9 cellular contexts compared by ENCODE assay signal in genomic region chr22:41366323-41367014, GRCh38. TPM values are rescaled to one million over a fixed set of nuclear protein-coding genes. Genes with fewer than 3 reads are reported as not detected.
DNase-seq lines count a peak whose midpoint lies in the region; ATAC-seq, FAIRE-seq and TF ChIP-seq lines count a peak whose summit lies in the region.
"Had no signal": no experiment of that assay in that cellular context is flagged by ENCODE, and none has a peak within 500 bp of the region (broad histone marks: within the 10 kb centered on the region; RNA-seq: fewer than 3 reads in every experiment).

No MANE protein-coding gene starts in this region.

- H3K56ac ChIP-seq in H1 (replicated peaks; ENCODE audit: insufficient read length, low read depth, low read length), result no peak overlapping the region

- H3K79me2 ChIP-seq in OCI-LY1 (ENCODE audit: insufficient read depth, low read length) (no peaks in the 10 kb centered on the region), H1 (ENCODE audit: control insufficient read depth in 1 of 2, insufficient read depth in 2 of 2, low read length in 2 of 2) (no peaks in the 10 kb centered on the region)

- H2BK120ac ChIP-seq in H1 (replicated peaks; ENCODE audit: low read depth, low read length), result no peak overlapping the region

- WGBS in H1 (ENCODE audit: extremely low coverage in 1 of 2, insufficient coverage in 1 of 2, insufficient read length in 1 of 2, insufficient replicate concordance in 2 of 2, low coverage in 1 of 2, low lambda C conversion rate in 2 of 2, missing lambda C conversion rate in 1 of 2), 2 experiments, result 93% methylated on average over 17 of the region's 17 CpGs; no CpG with 5 or more reads in 1 of the 2 experiments

- POLR2A ChIA-PET in H1 (lab: Charles Lee; ENCODE audit: partially characterized antibody), result interaction anchor here (0.9 to 11.5 kb wide), 5 partner anchors 13 to 161 kb away, joined by 3 to 129 read pairs (median 3); partner anchors contain the start of gene TEF

- H3K79me1 ChIP-seq in H1 (ENCODE audit: low read depth, low read length), result no peaks in the 10 kb centered on the region

- no peaks in the 10 kb centered on the region for H4K20me1 ChIP-seq in OCI-LY1 (ENCODE audit: insufficient read depth, low read length)
- H4K20me1 ChIP-seq in H1 (replicated peaks in 1 of 2; ENCODE audit: control insufficient read depth in 1 of 2, insufficient read depth in 2 of 2, low read length in 2 of 2), result no peaks in the 10 kb centered on the region

- H3K4ac ChIP-seq in H1 (replicated peaks; ENCODE audit: insufficient read length, low read depth, low read length), result no peak overlapping the region

- in situ Hi-C loops in HAP-1 (cut with MboI; ENCODE audit: low sequenced_read_pairs), result no loop called here

- TF ChIP-seq CTCF in AG10803 (conservative IDR thresholded peaks at IDR 0.05; ENCODE audit: low read length), result no peak
- no peak for TF ChIP-seq CTCF in OCI-LY1 (IDR thresholded peaks at IDR 0.05; ENCODE audit: low read length)
- TF ChIP-seq CTCF in H1 (IDR thresholded peaks at IDR 0.05; ENCODE audit: control extremely low read depth in 1 of 3, insufficient read depth in 1 of 3, low read depth in 1 of 3, low read length in 3 of 3), result no peak

- H3K4me1 ChIP-seq in OCI-LY1 (ENCODE audit: insufficient read depth, low read length, severe bottlenecking), result peaks cover 13% of the 10 kb centered on the region
- H3K4me1 ChIP-seq in H1 (replicated peaks in 1 of 4; ENCODE audit: control insufficient read depth in 3 of 4, insufficient read depth in 4 of 4, low read length in 3 of 4), result peaks cover 9 to 22% (median 15%) of the 10 kb centered on the region in 4 experiments
- H3K4me1 ChIP-seq in HAP-1, result peaks cover 10% of the 10 kb centered on the region

- 0 out of 2 replicates have a peak overlapping the region, but pooled peaks have one; percentile 57 for H2AK5ac ChIP-seq in H1 (ENCODE audit: low read depth, low read length)

- peak overlapping the region; percentile 5; the same call in 1 of the 2 replicates for H3K18ac ChIP-seq in H1 (ENCODE audit: extremely low read depth, low read length)

- no peak overlapping the region; the same call in 1 of the 2 replicates for H4K8ac ChIP-seq in H1 (ENCODE audit: extremely low read depth, insufficient read depth, low read length)

- no peak for TF ChIP-seq RAD21 in H1 (IDR thresholded peaks at IDR 0.05 in 1 of 2, conservative IDR thresholded peaks at IDR 0.05 in 1 of 2; ENCODE audit: low read depth in 2 of 2, low read length in 2 of 2)

- H2BK15ac ChIP-seq in H1 (ENCODE audit: low read length), result peak overlapping the region; percentile 34; the same call in 1 of the 2 replicates

- H3K4me3 ChIP-seq in AG10803 (ENCODE audit: low read length) (0 out of 2 replicates have a peak overlapping the region, but pooled peaks have one; percentile 10), OCI-LY1 (ENCODE audit: low read depth, low read length, poor library complexity, severe bottlenecking) (no peak overlapping the region), H1 (ENCODE audit: extremely low read depth in 1 of 4, insufficient read depth in 2 of 4, low read depth in 3 of 4, low read length in 4 of 4) (no peak overlapping the region), HAP-1 (no peak overlapping the region)

- no peaks in the 10 kb centered on the region; the same call in 1 of the 2 replicates for H3K27me3 ChIP-seq in OCI-LY1 (ENCODE audit: insufficient read depth, low read length)
- no peaks in the 10 kb centered on the region; a peak in 1 of 7 replicates for H3K27me3 ChIP-seq in H1 (replicated peaks in 1 of 4; ENCODE audit: control insufficient read depth in 3 of 4, extremely low read depth in 1 of 4, insufficient read depth in 3 of 4, low read length in 3 of 4)
- no peaks in the 10 kb centered on the region for H3K27me3 ChIP-seq in HAP-1 (ENCODE audit: low read depth)

- H3K4me2 ChIP-seq in OCI-LY1 (ENCODE audit: low read length), result peak overlapping the region; percentile 25; the same call in 1 of the 2 replicates
- H3K4me2 ChIP-seq in H1 (ENCODE audit: insufficient read depth in 1 of 2, low read depth in 2 of 2, low read length in 2 of 2), result no peak overlapping the region

- ATAC-seq in GM19324 (IDR thresholded peaks at IDR 0.05; ENCODE audit: low FRiP score, unreplicated experiment), result no peak

- CTCF ChIA-PET in H1 (lab: Charles Lee; ENCODE audit: partially characterized antibody), result interaction anchor here (0.7 to 1.1 kb wide), 4 partner anchors 101 to 194 kb away, joined by 3 to 4 read pairs (median 3); no protein-coding TSS in a partner anchor

- no peaks in the 10 kb centered on the region for H3F3A ChIP-seq in OCI-LY1 (ENCODE audit: insufficient read depth, low read length)

- TF ChIP-seq EP300 in H1 (IDR thresholded peaks at IDR 0.05; ENCODE audit: borderline replicate concordance in 1 of 2, low read depth in 2 of 2, low read length in 2 of 2), result no peak

- H3K23ac ChIP-seq in H1 (ENCODE audit: insufficient read length), result no peak overlapping the region

- H2AFZ ChIP-seq in OCI-LY1 (ENCODE audit: low read length) (no peak overlapping the region), H1 (ENCODE audit: low read length) (no peak overlapping the region)

- 0 out of 2 replicates have a peak overlapping the region, but pooled peaks have one; percentile 51 for H2BK20ac ChIP-seq in H1 (ENCODE audit: low read length)

- no peak for FAIRE-seq in H1 (lab: Jason Lieb, UNC)

- no peak overlapping the region for H3K14ac ChIP-seq in H1 (ENCODE audit: insufficient read length)

- no peaks in the 10 kb centered on the region for H3K9me2 ChIP-seq in OCI-LY1 (ENCODE audit: low read depth, low read length)

- H3K9ac ChIP-seq in OCI-LY1 (ENCODE audit: low read length) (no peak overlapping the region), H1 (replicated peaks in 1 of 4; ENCODE audit: extremely low read depth in 1 of 4, low read depth in 3 of 4, low read length in 3 of 4) (no peak overlapping the region)

- H4K91ac ChIP-seq in H1 (replicated peaks; ENCODE audit: insufficient read length, low read length), result no peak overlapping the region

- no peaks in the 10 kb centered on the region for H3K23me2 ChIP-seq in H1 (ENCODE audit: low read depth, low read length)

- H3K36me3 ChIP-seq in OCI-LY1 (ENCODE audit: insufficient read depth, low read length) (no peaks in the 10 kb centered on the region; the same call in 1 of the 2 replicates), H1 (ENCODE audit: control insufficient read depth in 2 of 4, insufficient read depth in 4 of 4, low read length in 3 of 4) (no peaks in the 10 kb centered on the region; a peak in 1 of 8 replicates), HAP-1 (replicated peaks) (no peaks in the 10 kb centered on the region)

- H2BK5ac ChIP-seq in H1 (ENCODE audit: low read depth, low read length), result 0 out of 2 replicates have a peak overlapping the region, but pooled peaks have one; percentile 2

- no peak for TF ChIP-seq POLR2A in H1 (IDR thresholded peaks at IDR 0.05; ENCODE audit: control extremely low read depth in 1 of 2, low read depth in 2 of 2, low read length in 2 of 2)

- peak overlapping the region; percentile 85; the same call in 1 of the 2 replicates for H2BK12ac ChIP-seq in H1 (ENCODE audit: low read depth, low read length)

- no peak for DNase-seq in AG10803 (ENCODE audit: low read depth)
- no peak for DNase-seq in H1 (ENCODE audit: low read depth in 1 of 2, low spot score in 2 of 2)
- DNase-seq in pons (ENCODE audit: low spot score), result peak; percentile 13
- DNase-seq in occipital lobe (lab: John Stamatoyannopoulos, UW), result no peak
- DNase-seq in NCI-H1436 treated with DMSO at 0.1 percent for 48 hours (lab: John Stamatoyannopoulos, UW), result no peak
- DNase-seq in HAP-1 (ENCODE audit: low spot score in 2 of 2), result no peak
- DNase-seq: activated B cell treated with CpG ODN at 0.5 μM for 24 hours had no signal

- no peak overlapping the region for H3K27ac ChIP-seq in OCI-LY1 (ENCODE audit: low read depth, low read length, poor library complexity, severe bottlenecking)
- no peak overlapping the region for H3K27ac ChIP-seq in H1 (ENCODE audit: low read depth, low read length)

- no peaks in the 10 kb centered on the region for H3K9me3 ChIP-seq in OCI-LY1 (ENCODE audit: low read length)
- H3K9me3 ChIP-seq in H1 (ENCODE audit: insufficient read depth in 2 of 2, low read depth in 1 of 2, low read length in 1 of 2), result no peaks in the 10 kb centered on the region
- H3K9me3 ChIP-seq in HAP-1, result no peaks in the 10 kb centered on the region

- H4K5ac ChIP-seq in H1 (ENCODE audit: insufficient read length, low read depth, low read length), result no peak overlapping the region

TF ChIP-seq in H1, 55 proteins besides CTCF, POLR2A, EP300 and RAD21 (continues in another document):
- no peak for TF ChIP-seq BACH1 (IDR thresholded peaks at IDR 0.05; ENCODE audit: low read length)
- TF ChIP-seq MAX (IDR thresholded peaks at IDR 0.05), result no peak
- TF ChIP-seq USF2 (IDR thresholded peaks at IDR 0.05; ENCODE audit: low read length), result no peak
- TF ChIP-seq SP1 (IDR thresholded peaks at IDR 0.05; ENCODE audit: low read depth, low read length), result no peak
- no peak for TF ChIP-seq GTF2F1 (IDR thresholded peaks at IDR 0.05; ENCODE audit: borderline replicate concordance, low read depth, low read length)
- no peak for TF ChIP-seq HDAC6 (IDR thresholded peaks at IDR 0.05; ENCODE audit: low read depth, low read length)
- no peak for TF ChIP-seq ATF3 (IDR thresholded peaks at IDR 0.05; ENCODE audit: insufficient read depth, low read depth, low read length)

RNA-seq across cellular contexts. Expression of gene TEF, which starts 15.3 kb away (rescaled TPM):
- 7.4 and 8.9 TPM in 2 replicates for total RNA-seq in H1 (2021; fragmentation: NEBNext Ultra II Directional; extraction: Animal tissue kit (Norgen Biotek cat#: 25700))
- polyA plus RNA-seq in H1 (2011; rRNA removed), result 9.0 and 14.3 TPM in 2 replicates
- polyA plus RNA-seq in H1 (2011; cell fraction: cytosol; rRNA removed), result 15.4 TPM
- polyA plus RNA-seq in H1 (2011; cell fraction: nucleus; rRNA removed), result 16.9 TPM
- polyA plus RNA-seq in H1 (2012, experiment 1 of 2), result 4.2 to 9.7 TPM (median 7.2 TPM) in 4 replicates
- polyA plus RNA-seq in H1 (2012, experiment 2 of 2), result 6.6 TPM
- 3.7 TPM for polyA plus RNA-seq in H1 (2013, experiment 1 of 2)
- polyA plus RNA-seq in H1 (2013, experiment 2 of 2), result 2.6 TPM
- 22.9 and 32.1 TPM in 2 replicates for polyA minus RNA-seq in H1 (2011; rRNA and poly(A)+ RNA removed)
- polyA minus RNA-seq in H1 (2011; cell fraction: cytosol; rRNA and poly(A)+ RNA removed), result 7.9 TPM
- polyA minus RNA-seq in H1 (2011; cell fraction: nucleus; rRNA and poly(A)+ RNA removed), result 5.2 TPM
- 10.0 TPM for total RNA-seq in occipital lobe
